1 cellular context compared by ENCODE assay signal in genomic region chr5:142472306-142472951, GRCh38.
TF ChIP-seq lines count a peak whose summit lies in the region.

No MANE protein-coding gene starts in this region.

TF ChIP-seq in K562, 482 proteins besides CTCF, POLR2A, EP300 and RAD21 (continued from another document and continues in another):
- TF ChIP-seq, protein P1, sequence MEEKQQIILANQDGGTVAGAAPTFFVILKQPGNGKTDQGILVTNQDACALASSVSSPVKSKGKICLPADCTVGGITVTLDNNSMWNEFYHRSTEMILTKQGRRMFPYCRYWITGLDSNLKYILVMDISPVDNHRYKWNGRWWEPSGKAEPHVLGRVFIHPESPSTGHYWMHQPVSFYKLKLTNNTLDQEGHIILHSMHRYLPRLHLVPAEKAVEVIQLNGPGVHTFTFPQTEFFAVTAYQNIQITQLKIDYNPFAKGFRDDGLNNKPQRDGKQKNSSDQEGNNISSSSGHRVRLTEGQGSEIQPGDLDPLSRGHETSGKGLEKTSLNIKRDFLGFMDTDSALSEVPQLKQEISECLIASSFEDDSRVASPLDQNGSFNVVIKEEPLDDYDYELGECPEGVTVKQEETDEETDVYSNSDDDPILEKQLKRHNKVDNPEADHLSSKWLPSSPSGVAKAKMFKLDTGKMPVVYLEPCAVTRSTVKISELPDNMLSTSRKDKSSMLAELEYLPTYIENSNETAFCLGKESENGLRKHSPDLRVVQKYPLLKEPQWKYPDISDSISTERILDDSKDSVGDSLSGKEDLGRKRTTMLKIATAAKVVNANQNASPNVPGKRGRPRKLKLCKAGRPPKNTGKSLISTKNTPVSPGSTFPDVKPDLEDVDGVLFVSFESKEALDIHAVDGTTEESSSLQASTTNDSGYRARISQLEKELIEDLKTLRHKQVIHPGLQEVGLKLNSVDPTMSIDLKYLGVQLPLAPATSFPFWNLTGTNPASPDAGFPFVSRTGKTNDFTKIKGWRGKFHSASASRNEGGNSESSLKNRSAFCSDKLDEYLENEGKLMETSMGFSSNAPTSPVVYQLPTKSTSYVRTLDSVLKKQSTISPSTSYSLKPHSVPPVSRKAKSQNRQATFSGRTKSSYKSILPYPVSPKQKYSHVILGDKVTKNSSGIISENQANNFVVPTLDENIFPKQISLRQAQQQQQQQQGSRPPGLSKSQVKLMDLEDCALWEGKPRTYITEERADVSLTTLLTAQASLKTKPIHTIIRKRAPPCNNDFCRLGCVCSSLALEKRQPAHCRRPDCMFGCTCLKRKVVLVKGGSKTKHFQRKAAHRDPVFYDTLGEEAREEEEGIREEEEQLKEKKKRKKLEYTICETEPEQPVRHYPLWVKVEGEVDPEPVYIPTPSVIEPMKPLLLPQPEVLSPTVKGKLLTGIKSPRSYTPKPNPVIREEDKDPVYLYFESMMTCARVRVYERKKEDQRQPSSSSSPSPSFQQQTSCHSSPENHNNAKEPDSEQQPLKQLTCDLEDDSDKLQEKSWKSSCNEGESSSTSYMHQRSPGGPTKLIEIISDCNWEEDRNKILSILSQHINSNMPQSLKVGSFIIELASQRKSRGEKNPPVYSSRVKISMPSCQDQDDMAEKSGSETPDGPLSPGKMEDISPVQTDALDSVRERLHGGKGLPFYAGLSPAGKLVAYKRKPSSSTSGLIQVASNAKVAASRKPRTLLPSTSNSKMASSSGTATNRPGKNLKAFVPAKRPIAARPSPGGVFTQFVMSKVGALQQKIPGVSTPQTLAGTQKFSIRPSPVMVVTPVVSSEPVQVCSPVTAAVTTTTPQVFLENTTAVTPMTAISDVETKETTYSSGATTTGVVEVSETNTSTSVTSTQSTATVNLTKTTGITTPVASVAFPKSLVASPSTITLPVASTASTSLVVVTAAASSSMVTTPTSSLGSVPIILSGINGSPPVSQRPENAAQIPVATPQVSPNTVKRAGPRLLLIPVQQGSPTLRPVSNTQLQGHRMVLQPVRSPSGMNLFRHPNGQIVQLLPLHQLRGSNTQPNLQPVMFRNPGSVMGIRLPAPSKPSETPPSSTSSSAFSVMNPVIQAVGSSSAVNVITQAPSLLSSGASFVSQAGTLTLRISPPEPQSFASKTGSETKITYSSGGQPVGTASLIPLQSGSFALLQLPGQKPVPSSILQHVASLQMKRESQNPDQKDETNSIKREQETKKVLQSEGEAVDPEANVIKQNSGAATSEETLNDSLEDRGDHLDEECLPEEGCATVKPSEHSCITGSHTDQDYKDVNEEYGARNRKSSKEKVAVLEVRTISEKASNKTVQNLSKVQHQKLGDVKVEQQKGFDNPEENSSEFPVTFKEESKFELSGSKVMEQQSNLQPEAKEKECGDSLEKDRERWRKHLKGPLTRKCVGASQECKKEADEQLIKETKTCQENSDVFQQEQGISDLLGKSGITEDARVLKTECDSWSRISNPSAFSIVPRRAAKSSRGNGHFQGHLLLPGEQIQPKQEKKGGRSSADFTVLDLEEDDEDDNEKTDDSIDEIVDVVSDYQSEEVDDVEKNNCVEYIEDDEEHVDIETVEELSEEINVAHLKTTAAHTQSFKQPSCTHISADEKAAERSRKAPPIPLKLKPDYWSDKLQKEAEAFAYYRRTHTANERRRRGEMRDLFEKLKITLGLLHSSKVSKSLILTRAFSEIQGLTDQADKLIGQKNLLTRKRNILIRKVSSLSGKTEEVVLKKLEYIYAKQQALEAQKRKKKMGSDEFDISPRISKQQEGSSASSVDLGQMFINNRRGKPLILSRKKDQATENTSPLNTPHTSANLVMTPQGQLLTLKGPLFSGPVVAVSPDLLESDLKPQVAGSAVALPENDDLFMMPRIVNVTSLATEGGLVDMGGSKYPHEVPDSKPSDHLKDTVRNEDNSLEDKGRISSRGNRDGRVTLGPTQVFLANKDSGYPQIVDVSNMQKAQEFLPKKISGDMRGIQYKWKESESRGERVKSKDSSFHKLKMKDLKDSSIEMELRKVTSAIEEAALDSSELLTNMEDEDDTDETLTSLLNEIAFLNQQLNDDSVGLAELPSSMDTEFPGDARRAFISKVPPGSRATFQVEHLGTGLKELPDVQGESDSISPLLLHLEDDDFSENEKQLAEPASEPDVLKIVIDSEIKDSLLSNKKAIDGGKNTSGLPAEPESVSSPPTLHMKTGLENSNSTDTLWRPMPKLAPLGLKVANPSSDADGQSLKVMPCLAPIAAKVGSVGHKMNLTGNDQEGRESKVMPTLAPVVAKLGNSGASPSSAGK (IDR thresholded peaks at IDR 0.05), result no peak
- TF ChIP-seq BCL6 (CRISPR knock-in tag; IDR thresholded peaks at IDR 0.05), result no peak
- no peak for TF ChIP-seq ZNF354B (CRISPR knock-in tag; IDR thresholded peaks at IDR 0.05)
- no peak for TF ChIP-seq ZNF282 (CRISPR knock-in tag; IDR thresholded peaks at IDR 0.05)
- no peak for TF ChIP-seq NCOA2 (IDR thresholded peaks at IDR 0.05; ENCODE audit: partially characterized antibody in 2 of 2)
- TF ChIP-seq POLR3A (IDR thresholded peaks at IDR 0.05; ENCODE audit: borderline replicate concordance, extremely low read depth, insufficient read depth, insufficient read length), result no peak
- TF ChIP-seq, protein P2, sequence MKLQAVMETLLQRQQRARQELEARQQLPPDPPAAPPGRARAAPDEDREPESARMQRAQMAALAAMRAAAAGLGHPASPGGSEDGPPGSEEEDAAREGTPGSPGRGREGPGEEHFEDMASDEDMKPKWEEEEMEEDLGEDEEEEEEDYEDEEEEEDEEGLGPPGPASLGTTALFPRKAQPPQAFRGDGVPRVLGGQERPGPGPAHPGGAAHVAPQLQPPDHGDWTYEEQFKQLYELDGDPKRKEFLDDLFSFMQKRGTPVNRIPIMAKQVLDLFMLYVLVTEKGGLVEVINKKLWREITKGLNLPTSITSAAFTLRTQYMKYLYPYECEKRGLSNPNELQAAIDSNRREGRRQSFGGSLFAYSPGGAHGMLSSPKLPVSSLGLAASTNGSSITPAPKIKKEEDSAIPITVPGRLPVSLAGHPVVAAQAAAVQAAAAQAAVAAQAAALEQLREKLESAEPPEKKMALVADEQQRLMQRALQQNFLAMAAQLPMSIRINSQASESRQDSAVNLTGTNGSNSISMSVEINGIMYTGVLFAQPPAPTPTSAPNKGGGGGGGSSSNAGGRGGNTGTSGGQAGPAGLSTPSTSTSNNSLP (IDR thresholded peaks at IDR 0.05; ENCODE audit: borderline replicate concordance, low read depth, low read length), result peak; percentile 67; the same call in 1 of the 2 replicates
- no peak for TF ChIP-seq TCF7 (IDR thresholded peaks at IDR 0.05; ENCODE audit: borderline replicate concordance)
- TF ChIP-seq ETV6 (IDR thresholded peaks at IDR 0.05; ENCODE audit: borderline replicate concordance in 1 of 2, low read depth in 2 of 2, low read length in 1 of 2), result no peak
- no peak for TF ChIP-seq ETV6 (CRISPR knock-in tag; IDR thresholded peaks at IDR 0.05; ENCODE audit: borderline replicate concordance)
- TF ChIP-seq SMAD4 (CRISPR knock-in tag; conservative IDR thresholded peaks at IDR 0.05), result no peak; the same call in 1 of the 2 replicates
- no peak for TF ChIP-seq TAF15 (IDR thresholded peaks at IDR 0.05; ENCODE audit: low read depth, low read length)
- TF ChIP-seq NFE2L1 (tag; IDR thresholded peaks at IDR 0.05; ENCODE audit: borderline replicate concordance, low read depth), result no peak; the same call in 1 of the 2 replicates
- no peak for TF ChIP-seq LCOR (CRISPR knock-in tag; IDR thresholded peaks at IDR 0.05)
- peak; percentile 90 for TF ChIP-seq MAFG (tag; conservative IDR thresholded peaks at IDR 0.05)
- TF ChIP-seq SMARCA4 (IDR thresholded peaks at IDR 0.05), result peak; percentile 84; the same call in 1 of the 2 replicates
- TF ChIP-seq TAF7 (tag; IDR thresholded peaks at IDR 0.05), result no peak
- TF ChIP-seq CC2D1A (IDR thresholded peaks at IDR 0.05), result no peak
- 0 out of 2 replicates have a peak, but pooled peaks have one; percentile 30 for TF ChIP-seq HIVEP1 (CRISPR knock-in tag; IDR thresholded peaks at IDR 0.05)
- TF ChIP-seq, protein P3, sequence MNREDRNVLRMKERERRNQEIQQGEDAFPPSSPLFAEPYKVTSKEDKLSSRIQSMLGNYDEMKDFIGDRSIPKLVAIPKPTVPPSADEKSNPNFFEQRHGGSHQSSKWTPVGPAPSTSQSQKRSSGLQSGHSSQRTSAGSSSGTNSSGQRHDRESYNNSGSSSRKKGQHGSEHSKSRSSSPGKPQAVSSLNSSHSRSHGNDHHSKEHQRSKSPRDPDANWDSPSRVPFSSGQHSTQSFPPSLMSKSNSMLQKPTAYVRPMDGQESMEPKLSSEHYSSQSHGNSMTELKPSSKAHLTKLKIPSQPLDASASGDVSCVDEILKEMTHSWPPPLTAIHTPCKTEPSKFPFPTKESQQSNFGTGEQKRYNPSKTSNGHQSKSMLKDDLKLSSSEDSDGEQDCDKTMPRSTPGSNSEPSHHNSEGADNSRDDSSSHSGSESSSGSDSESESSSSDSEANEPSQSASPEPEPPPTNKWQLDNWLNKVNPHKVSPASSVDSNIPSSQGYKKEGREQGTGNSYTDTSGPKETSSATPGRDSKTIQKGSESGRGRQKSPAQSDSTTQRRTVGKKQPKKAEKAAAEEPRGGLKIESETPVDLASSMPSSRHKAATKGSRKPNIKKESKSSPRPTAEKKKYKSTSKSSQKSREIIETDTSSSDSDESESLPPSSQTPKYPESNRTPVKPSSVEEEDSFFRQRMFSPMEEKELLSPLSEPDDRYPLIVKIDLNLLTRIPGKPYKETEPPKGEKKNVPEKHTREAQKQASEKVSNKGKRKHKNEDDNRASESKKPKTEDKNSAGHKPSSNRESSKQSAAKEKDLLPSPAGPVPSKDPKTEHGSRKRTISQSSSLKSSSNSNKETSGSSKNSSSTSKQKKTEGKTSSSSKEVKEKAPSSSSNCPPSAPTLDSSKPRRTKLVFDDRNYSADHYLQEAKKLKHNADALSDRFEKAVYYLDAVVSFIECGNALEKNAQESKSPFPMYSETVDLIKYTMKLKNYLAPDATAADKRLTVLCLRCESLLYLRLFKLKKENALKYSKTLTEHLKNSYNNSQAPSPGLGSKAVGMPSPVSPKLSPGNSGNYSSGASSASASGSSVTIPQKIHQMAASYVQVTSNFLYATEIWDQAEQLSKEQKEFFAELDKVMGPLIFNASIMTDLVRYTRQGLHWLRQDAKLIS (CRISPR knock-in tag; IDR thresholded peaks at IDR 0.05), result no peak
- peak; percentile 29 for TF ChIP-seq FOS (IDR thresholded peaks at IDR 0.05; ENCODE audit: extremely low read depth, insufficient read length)
- peak; percentile 90; the same call in 1 of the 2 replicates for TF ChIP-seq NFATC3 (IDR thresholded peaks at IDR 0.05)
- no peak for TF ChIP-seq ZNF589 (CRISPR knock-in tag; IDR thresholded peaks at IDR 0.05; ENCODE audit: low read depth)
- no peak for TF ChIP-seq SPI1 (IDR thresholded peaks at IDR 0.05; ENCODE audit: borderline replicate concordance, low read depth, low read length)
- TF ChIP-seq SMARCA5 (IDR thresholded peaks at IDR 0.05), result no peak
- TF ChIP-seq FOXJ2 (tag; IDR thresholded peaks at IDR 0.05), result no peak
- TF ChIP-seq BMI1 (IDR thresholded peaks at IDR 0.05; ENCODE audit: low read length), result no peak
- TF ChIP-seq, protein P4, sequence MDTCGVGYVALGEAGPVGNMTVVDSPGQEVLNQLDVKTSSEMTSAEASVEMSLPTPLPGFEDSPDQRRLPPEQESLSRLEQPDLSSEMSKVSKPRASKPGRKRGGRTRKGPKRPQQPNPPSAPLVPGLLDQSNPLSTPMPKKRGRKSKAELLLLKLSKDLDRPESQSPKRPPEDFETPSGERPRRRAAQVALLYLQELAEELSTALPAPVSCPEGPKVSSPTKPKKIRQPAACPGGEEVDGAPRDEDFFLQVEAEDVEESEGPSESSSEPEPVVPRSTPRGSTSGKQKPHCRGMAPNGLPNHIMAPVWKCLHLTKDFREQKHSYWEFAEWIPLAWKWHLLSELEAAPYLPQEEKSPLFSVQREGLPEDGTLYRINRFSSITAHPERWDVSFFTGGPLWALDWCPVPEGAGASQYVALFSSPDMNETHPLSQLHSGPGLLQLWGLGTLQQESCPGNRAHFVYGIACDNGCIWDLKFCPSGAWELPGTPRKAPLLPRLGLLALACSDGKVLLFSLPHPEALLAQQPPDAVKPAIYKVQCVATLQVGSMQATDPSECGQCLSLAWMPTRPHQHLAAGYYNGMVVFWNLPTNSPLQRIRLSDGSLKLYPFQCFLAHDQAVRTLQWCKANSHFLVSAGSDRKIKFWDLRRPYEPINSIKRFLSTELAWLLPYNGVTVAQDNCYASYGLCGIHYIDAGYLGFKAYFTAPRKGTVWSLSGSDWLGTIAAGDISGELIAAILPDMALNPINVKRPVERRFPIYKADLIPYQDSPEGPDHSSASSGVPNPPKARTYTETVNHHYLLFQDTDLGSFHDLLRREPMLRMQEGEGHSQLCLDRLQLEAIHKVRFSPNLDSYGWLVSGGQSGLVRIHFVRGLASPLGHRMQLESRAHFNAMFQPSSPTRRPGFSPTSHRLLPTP (IDR thresholded peaks at IDR 0.05; ENCODE audit: borderline replicate concordance, extremely low read depth, insufficient read length), result no peak
- no peak for TF ChIP-seq ZFP36 (IDR thresholded peaks at IDR 0.05; ENCODE audit: low read depth, low read length, partially characterized antibody)
- no peak for TF ChIP-seq ZSCAN29 (IDR thresholded peaks at IDR 0.05)
- no peak for TF ChIP-seq ZNF583 (CRISPR knock-in tag; IDR thresholded peaks at IDR 0.05)
- TF ChIP-seq, protein P5, sequence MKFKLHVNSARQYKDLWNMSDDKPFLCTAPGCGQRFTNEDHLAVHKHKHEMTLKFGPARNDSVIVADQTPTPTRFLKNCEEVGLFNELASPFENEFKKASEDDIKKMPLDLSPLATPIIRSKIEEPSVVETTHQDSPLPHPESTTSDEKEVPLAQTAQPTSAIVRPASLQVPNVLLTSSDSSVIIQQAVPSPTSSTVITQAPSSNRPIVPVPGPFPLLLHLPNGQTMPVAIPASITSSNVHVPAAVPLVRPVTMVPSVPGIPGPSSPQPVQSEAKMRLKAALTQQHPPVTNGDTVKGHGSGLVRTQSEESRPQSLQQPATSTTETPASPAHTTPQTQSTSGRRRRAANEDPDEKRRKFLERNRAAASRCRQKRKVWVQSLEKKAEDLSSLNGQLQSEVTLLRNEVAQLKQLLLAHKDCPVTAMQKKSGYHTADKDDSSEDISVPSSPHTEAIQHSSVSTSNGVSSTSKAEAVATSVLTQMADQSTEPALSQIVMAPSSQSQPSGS (CRISPR knock-in tag; IDR thresholded peaks at IDR 0.05), result no peak
- TF ChIP-seq CEBPG (CRISPR knock-in tag; IDR thresholded peaks at IDR 0.05), result peak; percentile 96
- TF ChIP-seq CEBPG (tag; conservative IDR thresholded peaks at IDR 0.05 in 1 of 2, IDR thresholded peaks at IDR 0.05 in 1 of 2), result peak; percentile 81 to 98
- TF ChIP-seq RBM17 (IDR thresholded peaks at IDR 0.05; ENCODE audit: borderline replicate concordance, low read depth, low read length), result no peak
- no peak for TF ChIP-seq ZNF586 (CRISPR knock-in tag; conservative IDR thresholded peaks at IDR 0.05)
- no peak for TF ChIP-seq ZNF140 (CRISPR knock-in tag; IDR thresholded peaks at IDR 0.05)
- no peak for TF ChIP-seq SRSF3 (IDR thresholded peaks at IDR 0.05; ENCODE audit: insufficient read depth, low read length)
- TF ChIP-seq ZFP1 (CRISPR knock-in tag; IDR thresholded peaks at IDR 0.05), result no peak
- TF ChIP-seq FOXO4 (CRISPR knock-in tag; IDR thresholded peaks at IDR 0.05), result no peak
- TF ChIP-seq ILK (tag; IDR thresholded peaks at IDR 0.05; ENCODE audit: borderline replicate concordance, low read depth), result no peak
- TF ChIP-seq SIRT6 (IDR thresholded peaks at IDR 0.05; ENCODE audit: low read depth, low read length), result no peak
- no peak for TF ChIP-seq EWSR1 (IDR thresholded peaks at IDR 0.05; ENCODE audit: borderline replicate concordance, low read depth, partially characterized antibody)
